Comparison of ENCODE assay signal across 10 cellular contexts in genomic region chr14:64806202-64806861, GRCh38.
DNase-seq lines count a peak whose midpoint lies in the region; ATAC-seq, FAIRE-seq and TF ChIP-seq lines count a peak whose summit lies in the region.
"Had no signal": no experiment of that assay in that cellular context is flagged by ENCODE, and none has a peak within 500 bp of the region (broad histone marks: within the 10 kb centered on the region; RNA-seq: fewer than 3 reads in every experiment).

No MANE protein-coding gene starts in this region.

- H3K36me3 ChIP-seq in esophagus muscularis mucosa (peaks cover 0 to 16% (median 0%) of the 10 kb centered on the region in 4 donors), pancreas (no peaks in the 10 kb centered on the region), OCI-LY7 (ENCODE audit: insufficient read depth, low read length) (no peaks in the 10 kb centered on the region)
- H3K36me3 ChIP-seq: HAP-1 had no signal

- peak; percentile 11 for TF ChIP-seq EP300 in esophagus muscularis mucosa (IDR thresholded peaks at IDR 0.05)

- FAIRE-seq in pancreas (lab: Jason Lieb, UNC) = no peak

- POLR2A ChIA-PET in OCI-LY7 (lab: Charles Lee) = interaction anchor here (0.6 to 0.7 kb wide), 2 partner anchors 15 to 25 kb away, joined by 3 read pairs; no protein-coding TSS in a partner anchor

- peak; percentile 55 to 90 (median 81) for ATAC-seq in pancreas
- no peak for ATAC-seq in HG02763 (IDR thresholded peaks at IDR 0.05; ENCODE audit: unreplicated experiment)
- ATAC-seq: activated CD4-positive, alpha-beta T cell treated with anti-CD3 and anti-CD28 coated beads for 36 hours had no signal

- H3K27ac ChIP-seq in esophagus muscularis mucosa (replicated peaks in 1 of 4) = peak overlapping the region; percentile 69 to 80 (median 74)
- H3K27ac ChIP-seq in pancreas = peak overlapping the region in 3 of 4 donors; percentile 8 to 59 (median 16)
- no peak overlapping the region for H3K27ac ChIP-seq in OCI-LY7 (ENCODE audit: low read depth, low read length, poor library complexity, severe bottlenecking)

- H2AFZ ChIP-seq in OCI-LY7 (ENCODE audit: low read length) = no peak overlapping the region

- intact Hi-C loops in esophagus muscularis mucosa (cut with DNase I) (no loop called here), pancreas (cut with DNase I) (no loop called here), OCI-LY7 (cut with micrococcal nuclease; ENCODE audit: unreplicated experiment) (no loop called here)

- WGBS in esophagus muscularis mucosa = 41% methylated on average over 9 of the region's 9 CpGs
- WGBS in pancreas, 2 donors = 52 to 54% methylated on average over 9 of the region's 9 CpGs

- H3K27me3 ChIP-seq in esophagus muscularis mucosa = no peaks in the 10 kb centered on the region
- no peaks in the 10 kb centered on the region for H3K27me3 ChIP-seq in pancreas

- H4K20me1 ChIP-seq in OCI-LY7 (ENCODE audit: insufficient read depth, low read length) = no peaks in the 10 kb centered on the region

- no TSS peak for BruUV-seq in OCI-LY7 (replicated peaks; lab: Mats Ljungman, UMichigan)

- DNase-seq in DMS153 (lab: John Stamatoyannopoulos, UW) = peak; percentile 80
- DNase-seq in NCI-H460 (ENCODE audit: extremely low read depth, low read depth) = peak; percentile 27
- DNase-seq in esophagus muscularis mucosa (ENCODE audit: extremely low spot score) = no peak
- peak in 3 of 6 donors; percentile 18 to 56 (median 42) for DNase-seq in pancreas
- DNase-seq in OCI-LY7 (ENCODE audit: low spot score) = no peak
- DNase-seq in GM20000 (ENCODE audit: low spot score) = no peak
- no peak for DNase-seq in anterior cingulate cortex (lab: John Stamatoyannopoulos, UW)
- DNase-seq: activated CD4-positive, alpha-beta T cell treated with anti-CD3 and anti-CD28 coated beads for 36 hours had no signal

- H3K9me2 ChIP-seq in OCI-LY7 (ENCODE audit: insufficient read depth, low read length) = no peaks in the 10 kb centered on the region

- H3K4me3 ChIP-seq in esophagus muscularis mucosa (no peak overlapping the region), pancreas (no peak overlapping the region), OCI-LY7 (ENCODE audit: low read depth, low read length, poor library complexity, severe bottlenecking) (no peak overlapping the region)
- H3K4me3 ChIP-seq: HAP-1 had no signal

- no peaks in the 10 kb centered on the region for H3K79me2 ChIP-seq in OCI-LY7 (ENCODE audit: insufficient read depth, low read depth, low read length)

- peak in 1 of 3 experiments; percentile 11 for TF ChIP-seq CTCF in esophagus muscularis mucosa (IDR thresholded peaks at IDR 0.05)
- no peak for TF ChIP-seq CTCF in pancreas (IDR thresholded peaks at IDR 0.05)
- TF ChIP-seq CTCF in OCI-LY7 (conservative IDR thresholded peaks at IDR 0.05; ENCODE audit: low read length) = no peak
- no peak for TF ChIP-seq CTCF in GM20000 (IDR thresholded peaks at IDR 0.05; ENCODE audit: extremely low read depth, missing control alignments)

- CTCF ChIA-PET in OCI-LY7 (lab: Charles Lee; ENCODE audit: unreplicated experiment) = no interaction called here

- no peaks in the 10 kb centered on the region for H3K9me3 ChIP-seq in esophagus muscularis mucosa
- no peaks in the 10 kb centered on the region for H3K9me3 ChIP-seq in pancreas
- H3K9me3 ChIP-seq in OCI-LY7 (ENCODE audit: low read length) = no peaks in the 10 kb centered on the region
- H3K9me3 ChIP-seq: HAP-1 had no signal

- no peak for TF ChIP-seq POLR2A in esophagus muscularis mucosa (IDR thresholded peaks at IDR 0.05; ENCODE audit: low read depth)

- H3K4me1 ChIP-seq in esophagus muscularis mucosa (peaks cover 17 to 24% (median 20%) of the 10 kb centered on the region in 4 donors), pancreas (peaks cover 0 to 9% (median 5%) of the 10 kb centered on the region in 3 donors), OCI-LY7 (ENCODE audit: insufficient read depth, low read length, poor library complexity, severe bottlenecking) (no peaks in the 10 kb centered on the region)
- H3K4me1 ChIP-seq: HAP-1 had no signal

- H3K4me2 ChIP-seq in OCI-LY7 (ENCODE audit: low read length) = no peak overlapping the region

Comparison
In these comparisons a context has a peak if more than half of its experiments do, and no peak if none do; other contexts are left out.
1. DNase-seq: peak in DMS153 (single experiment) and NCI-H460 (single experiment); none in esophagus muscularis mucosa (single experiment), OCI-LY7 (single experiment), GM20000 (single experiment) and anterior cingulate cortex (0 of 58).